Comparison of ENCODE assay signal across 8 cellular contexts in genomic region chr4:184168406-184169019, GRCh38. TPM values are rescaled to one million over a fixed set of nuclear protein-coding genes. Genes with fewer than 3 reads are reported as not detected.
DNase-seq lines count a peak whose midpoint lies in the region; ATAC-seq and TF ChIP-seq lines count a peak whose summit lies in the region.

No MANE protein-coding gene starts in this region.

- DNase-seq in NCI-H1417 (lab: John Stamatoyannopoulos, UW) = peak in 2 of 3 experiments; percentile 11 to 54
- no peak for DNase-seq in NCI-H1417 treated with DMSO at 0.1 percent for 48 hours (lab: John Stamatoyannopoulos, UW)
- DNase-seq in NCI-H226 = peak; percentile 42
- DNase-seq in activated CD8-positive, alpha-beta memory T cell treated with anti-CD3 and anti-CD28 coated beads for 24 hours = peak; percentile 85
- DNase-seq in endothelial cell (ENCODE audit: low spot score) = peak; percentile 91
- peak; percentile 84 for DNase-seq in midbrain (lab: John Stamatoyannopoulos, UW)
- DNase-seq in stimulated activated CD8-positive, alpha-beta memory T cell treated with anti-CD3 and anti-CD28 coated beads, Interleukin-4, amount 100 ng/mL, for 4 hours (ENCODE audit: low read depth in 2 of 2, low spot score in 1 of 2) = peak; percentile 1 to 2

- H3K36me3 Mint-ChIP-seq in endothelial cell (ENCODE audit: low read depth, unreplicated experiment) = no peaks in the 10 kb centered on the region

- no peaks in the 10 kb centered on the region for H3K9me3 Mint-ChIP-seq in endothelial cell (ENCODE audit: unreplicated experiment)

- peak; percentile 62 for ATAC-seq in HG02840 (IDR thresholded peaks at IDR 0.05; ENCODE audit: low FRiP score, unreplicated experiment)

- H3K4me3 Mint-ChIP-seq in endothelial cell (ENCODE audit: unreplicated experiment) = no peak overlapping the region

- peak; percentile 94 for TF ChIP-seq CTCF in endothelial cell (IDR thresholded peaks at IDR 0.05; ENCODE audit: unreplicated experiment)

- no peak overlapping the region for H3K27ac Mint-ChIP-seq in endothelial cell (ENCODE audit: unreplicated experiment)

- H3K27me3 Mint-ChIP-seq in endothelial cell (ENCODE audit: unreplicated experiment) = no peaks in the 10 kb centered on the region

- H3K4me1 Mint-ChIP-seq in endothelial cell (ENCODE audit: unreplicated experiment) = peaks cover 5% of the 10 kb centered on the region

RNA-seq across cellular contexts. Expression of gene ENPP6, which starts 49.2 kb away (rescaled TPM):
- total RNA-seq in endothelial cell (ENCODE audit: unreplicated experiment) = 0.41 TPM
